In genomic region chr2:72863046-72863445, GRCh38 we compare ENCODE assay signal across 11 cellular contexts. TPM values are rescaled to one million over a fixed set of nuclear protein-coding genes. Genes with fewer than 3 reads are reported as not detected.
DNase-seq lines count a peak whose midpoint lies in the region; ATAC-seq and TF ChIP-seq lines count a peak whose summit lies in the region.
"Had no signal": no experiment of that assay in that cellular context is flagged by ENCODE, and none has a peak within 500 bp of the region (broad histone marks: within the 10 kb centered on the region; RNA-seq: fewer than 3 reads in every experiment).

No MANE protein-coding gene starts in this region.

- no peaks in the 10 kb centered on the region for H3K9me3 Mint-ChIP-seq in MCF 10A (ENCODE audit: unreplicated experiment)
- H3K9me3 Mint-ChIP-seq: activated T-helper 1 cell treated with anti-CD3 and anti-CD28 coated beads, Interleukin-12 subunit alpha, Interleukin-12 subunit beta, Interleukin-2, Interleukin-4 antibody, amounts not matched to agents 30 ng/mL and 10 ng/mL and 1 ng/mL, durations not matched to agents 14 hours and 24 hours and 36 hours; naive thymus-derived CD8-positive, alpha-beta T cell had no signal

- no peaks in the 10 kb centered on the region for H3K36me3 Mint-ChIP-seq in MCF 10A (ENCODE audit: insufficient read depth, unreplicated experiment)
- H3K36me3 Mint-ChIP-seq: naive thymus-derived CD8-positive, alpha-beta T cell had no signal

- TF ChIP-seq POLR2A in suprapubic skin (IDR thresholded peaks at IDR 0.05) = no peak

- POLR2A ChIA-PET in MCF 10A (lab: Yijun Ruan, JAX) = interaction anchor here (0.7 to 1.5 kb wide), 6 partner anchors 9 to 88 kb away, joined by 3 to 6 read pairs (median 3); partner anchors contain the start of gene SPR

- no peak overlapping the region for H3K4me3 Mint-ChIP-seq in MCF 10A (ENCODE audit: unreplicated experiment)

- BruUV-seq in mammary epithelial cell (replicated peaks; lab: Mats Ljungman, UMichigan) (no TSS peak), MCF 10A (replicated peaks; lab: Mats Ljungman, UMichigan) (no TSS peak)

- H3K27me3 Mint-ChIP-seq in MCF 10A (ENCODE audit: insufficient read depth, unreplicated experiment) = peaks cover 22% of the 10 kb centered on the region

- H3K4me1 ChIP-seq in mammary epithelial cell (ENCODE audit: insufficient read depth, low read length) (peaks cover 18% of the 10 kb centered on the region), suprapubic skin (peaks cover 7% of the 10 kb centered on the region)

- H3K27me3 ChIP-seq in mammary epithelial cell (ENCODE audit: insufficient read depth, low read length) (peaks cover 1% of the 10 kb centered on the region), suprapubic skin (peaks cover 11% of the 10 kb centered on the region)

- in situ Hi-C loops in mammary epithelial cell (cut with MboI; ENCODE audit: low sequenced_read_pairs in 2 of 2) = loop anchor here in 1 of 2 donors (5.0 kb wide), 1 partner anchor 91 kb away; no protein-coding TSS in a partner anchor

- H4K20me1 ChIP-seq in mammary epithelial cell (ENCODE audit: insufficient read depth, low read length) = no peaks in the 10 kb centered on the region

- dilution Hi-C loops in mammary epithelial cell (cut with HindIII; ENCODE audit: low sequenced_read_pairs) = no loop called here

- H3K9me3 ChIP-seq in mammary epithelial cell (replicated peaks; ENCODE audit: insufficient read depth, low read length) (no peaks in the 10 kb centered on the region), SK-N-MC (ENCODE audit: low read depth, low read length) (no peaks in the 10 kb centered on the region), suprapubic skin (no peaks in the 10 kb centered on the region)

- H3K4me3 ChIP-seq in mammary epithelial cell (replicated peaks in 1 of 3; ENCODE audit: insufficient read depth in 1 of 3, low read depth in 2 of 3, low read length in 3 of 3) (no peak overlapping the region), SK-N-MC (peak overlapping the region; percentile 54), iPS-11a (ENCODE audit: low read depth, low read length) (peak overlapping the region; percentile 30), suprapubic skin (peak overlapping the region; percentile 14)

- no peaks in the 10 kb centered on the region for H3K79me2 ChIP-seq in mammary epithelial cell (ENCODE audit: insufficient read depth, low read length)

- no peak overlapping the region for H3K27ac Mint-ChIP-seq in MCF 10A (ENCODE audit: low read depth, unreplicated experiment)
- H3K27ac Mint-ChIP-seq: activated T-helper 1 cell treated with anti-CD3 and anti-CD28 coated beads, Interleukin-12 subunit alpha, Interleukin-12 subunit beta, Interleukin-2, Interleukin-4 antibody, amounts not matched to agents 30 ng/mL and 10 ng/mL and 1 ng/mL, durations not matched to agents 14 hours and 24 hours and 36 hours had no signal

- CTCF ChIA-PET in mammary epithelial cell (lab: Charles Lee; ENCODE audit: low non-redundant PET) = interaction anchor here (0.6 to 0.7 kb wide), 2 partner anchors 19 to 97 kb away, joined by 3 read pairs; no protein-coding TSS in a partner anchor
- CTCF ChIA-PET in MCF 10A (lab: Yijun Ruan, JAX) = interaction anchor here (0.6 to 6.4 kb wide), 35 partner anchors 8 to 1309 kb away, joined by 3 to 60 read pairs (median 5); partner anchors contain the start of genes EMX1 and SPR

- H3K4me1 Mint-ChIP-seq in MCF 10A (ENCODE audit: insufficient read depth, unreplicated experiment) = peaks cover 7% of the 10 kb centered on the region

- H2AFZ ChIP-seq in mammary epithelial cell (ENCODE audit: low read depth, low read length) = peak overlapping the region; percentile 93

- intact Hi-C loops in mammary epithelial cell (cut with micrococcal nuclease) (loop anchor here (2.0 to 10.0 kb wide), 3 partner anchors 24 to 538 kb away; partner anchors contain the start of gene SPR), MCF 10A (cut with micrococcal nuclease) (no loop called here)

- TF ChIP-seq CTCF in mammary epithelial cell (conservative IDR thresholded peaks at IDR 0.05 in 1 of 2, IDR thresholded peaks at IDR 0.05 in 1 of 2; ENCODE audit: extremely low read depth in 1 of 2, insufficient read depth in 1 of 2, low read depth in 1 of 2, low read length in 2 of 2) = no peak
- no peak for TF ChIP-seq CTCF in MCF 10A (IDR thresholded peaks at IDR 0.05; ENCODE audit: unreplicated experiment)
- no peak for TF ChIP-seq CTCF in suprapubic skin (IDR thresholded peaks at IDR 0.05)

- no peak for ATAC-seq in GM21381 (IDR thresholded peaks at IDR 0.05; ENCODE audit: unreplicated experiment)

- TF ChIP-seq EP300 in suprapubic skin (IDR thresholded peaks at IDR 0.05) = no peak

- H3K27ac ChIP-seq in mammary epithelial cell (ENCODE audit: insufficient read depth, low read depth, low read length) (no peak overlapping the region), SK-N-MC (no peak overlapping the region), suprapubic skin (no peak overlapping the region)

- H3K9ac ChIP-seq in mammary epithelial cell (ENCODE audit: insufficient read depth, low read length) = no peak overlapping the region
- H3K9ac ChIP-seq in SK-N-MC (ENCODE audit: insufficient read length) = no peak overlapping the region

- DNase-seq in mammary epithelial cell (no peak), MCF 10A (ENCODE audit: unreplicated experiment) (no peak), SK-N-MC (ENCODE audit: low read depth, low spot score) (no peak), suprapubic skin (ENCODE audit: low spot score in 2 of 2) (no peak), T-helper 1 cell (no peak)
- DNase-seq in stimulated activated naive CD4-positive, alpha-beta T cell treated with Interleukin-2 at 50 U/mL for 16 hours (lab: John Stamatoyannopoulos, UW) = no peak

- 58% methylated on average over 11 of the region's 13 CpGs for WGBS in mammary epithelial cell (ENCODE audit: low coverage, missing lambda C conversion rate)
- WGBS in suprapubic skin = 45% methylated on average over 13 of the region's 13 CpGs

- no peaks in the 10 kb centered on the region for H3K36me3 ChIP-seq in mammary epithelial cell (ENCODE audit: insufficient read depth, low read length)
- no peaks in the 10 kb centered on the region for H3K36me3 ChIP-seq in SK-N-MC (ENCODE audit: insufficient read depth, low read length)
- no peaks in the 10 kb centered on the region for H3K36me3 ChIP-seq in suprapubic skin

- H3K4me2 ChIP-seq in mammary epithelial cell (ENCODE audit: insufficient read depth, low read depth, low read length) = peak overlapping the region; percentile 84

RNA-seq across cellular contexts. Expression of gene SPR, which starts 24.2 kb away (rescaled TPM):
- 10 to 100 TPM; 24.5 to 25.1 TPM for total RNA-seq in mammary epithelial cell
- 37.1 TPM for polyA plus RNA-seq in mammary epithelial cell
- 18.6 TPM for polyA minus RNA-seq in mammary epithelial cell
- 12.9 and 18.1 TPM in 2 replicates for total RNA-seq in MCF 10A (2022)
- total RNA-seq in suprapubic skin = 10 to 100 TPM; 11.9 to 14.2 (median 14.1) TPM

RNA-seq across cellular contexts. Expression of gene EXOC6B, which starts 37.2 kb away (rescaled TPM):
- total RNA-seq in mammary epithelial cell = 10 to 100 TPM; 38.3 to 48.9 TPM
- polyA plus RNA-seq in mammary epithelial cell = 21.6 TPM
- 94.1 TPM for polyA minus RNA-seq in mammary epithelial cell
- total RNA-seq in MCF 10A (2022) = 24.7 and 34.7 TPM in 2 replicates
- 100 to 1,000 TPM in 1 of 4 donors, 10 to 100 TPM in 3; 54.0 to 121 (median 78.7) TPM for total RNA-seq in suprapubic skin

RNA-seq across cellular contexts. Expression of gene EMX1, which starts 54.3 kb away (rescaled TPM):
- total RNA-seq in mammary epithelial cell (not detected), MCF 10A (2022) (not detected in 2 replicates), suprapubic skin (not detected)
- polyA plus RNA-seq in mammary epithelial cell = not detected
- polyA minus RNA-seq in mammary epithelial cell = 0.31 TPM
- total RNA-seq: activated T-helper 1 cell treated with anti-CD3 and anti-CD28 coated beads, Interleukin-12 subunit alpha, Interleukin-12 subunit beta, Interleukin-2, Interleukin-4 antibody, amounts not matched to agents 30 ng/mL and 10 ng/mL and 1 ng/mL, durations not matched to agents 14 hours and 24 hours and 36 hours; naive thymus-derived CD8-positive, alpha-beta T cell; Right ventricle myocardium superior had no signal
- polyA plus RNA-seq: naive thymus-derived CD8-positive, alpha-beta T cell had no signal

Comparison
In these comparisons a context has a peak if more than half of its experiments do, and no peak if none do; other contexts are left out.
1. H3K4me3 ChIP-seq: peak in SK-N-MC (single experiment), iPS-11a (single experiment) and suprapubic skin (single experiment); none in mammary epithelial cell (0 of 3).